In the genomic region with DNA sequence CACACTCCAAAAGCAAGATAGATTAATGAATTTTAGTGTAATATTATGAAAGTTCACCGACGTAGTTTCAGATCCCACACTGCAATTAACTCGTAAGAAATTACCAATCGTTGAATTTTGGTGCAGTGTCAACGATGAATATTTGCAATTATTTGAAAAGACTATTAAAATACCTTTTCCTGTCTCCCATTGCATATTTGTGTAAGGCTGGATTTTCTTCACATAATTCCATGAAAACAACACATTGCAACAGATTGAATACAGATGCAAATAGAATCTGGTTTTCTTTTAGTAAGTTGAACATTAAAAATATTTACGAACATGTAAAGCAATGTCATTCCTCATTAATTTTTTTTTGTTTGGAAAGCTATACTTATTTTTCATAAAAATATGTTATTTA, we compare ENCODE assay signal across 25 cellular contexts.
"Had no signal": no experiment of that assay in that cellular context is flagged by ENCODE, and none has a peak within 500 bp of the region (broad histone marks: within the 10 kb centered on the region; RNA-seq: fewer than 3 reads in every experiment).

No MANE protein-coding gene starts in this region.

- H3K9me3 Mint-ChIP-seq: activated T-cell treated with anti-CD3 and anti-CD28 coated beads, Interleukin-2, amount 50 U/mL, for 24 hours; activated T-helper 17 cell treated with anti-CD3 and anti-CD28 coated beads, Interleukin-2, amount 50 U/mL, for 72 hours; naive B cell; neural crest cell; stimulated activated naive CD8-positive, alpha-beta T cell treated with anti-CD3 and anti-CD28 coated beads, Interleukin-15, amount 100 ng/mL, for 72 hours; T-helper 1 cell treated with Interleukin-12 subunit alpha and Interleukin-12 subunit beta and Interleukin-4 antibody, amounts not matched to agents 30 μg/mL and 1 μg/mL, for 36 hours; WTC11 had no signal

- H3K27me3 ChIP-seq: heart right ventricle, suprapubic skin, tibial nerve had no signal

- H3K4me1 Mint-ChIP-seq: activated T-helper 17 cell treated with anti-CD3 and anti-CD28 coated beads, Interleukin-2, amount 50 U/mL, for 72 hours; stimulated activated naive CD8-positive, alpha-beta T cell treated with anti-CD3 and anti-CD28 coated beads, Interleukin-15, amount 100 ng/mL, for 72 hours; WTC11 had no signal

- FAIRE-seq: keratinocyte, urothelium cell line had no signal

- H3K9me3 ChIP-seq: heart right ventricle, lower lobe of right lung, suprapubic skin, tibial nerve had no signal

- H3K4me3 Mint-ChIP-seq: activated naive CD8-positive, alpha-beta T cell; activated T-cell treated with anti-CD3 and anti-CD28 coated beads, Interleukin-2, amount 50 U/mL, for 24 hours; activated T-helper 17 cell treated with anti-CD3 and anti-CD28 coated beads, Interleukin-2, amount 50 U/mL, for 72 hours; naive B cell; neural crest cell; stimulated activated naive CD8-positive, alpha-beta T cell treated with anti-CD3 and anti-CD28 coated beads, Interleukin-15, amount 100 ng/mL, for 72 hours; T-helper 1 cell treated with Interleukin-12 subunit alpha and Interleukin-12 subunit beta and Interleukin-4 antibody, amounts not matched to agents 30 μg/mL and 1 μg/mL, for 36 hours; WTC11 had no signal

- H3K27ac Mint-ChIP-seq: activated naive CD8-positive, alpha-beta T cell; activated T-cell treated with anti-CD3 and anti-CD28 coated beads, Interleukin-2, amount 50 U/mL, for 24 hours; activated T-helper 17 cell treated with anti-CD3 and anti-CD28 coated beads, Interleukin-2, amount 50 U/mL, for 72 hours; progenitor cell of endocrine pancreas; stimulated activated naive CD8-positive, alpha-beta T cell treated with anti-CD3 and anti-CD28 coated beads, Interleukin-15, amount 100 ng/mL, for 72 hours; T-helper 1 cell treated with Interleukin-12 subunit alpha and Interleukin-12 subunit beta and Interleukin-4 antibody, amounts not matched to agents 30 μg/mL and 1 μg/mL, for 36 hours; WTC11 had no signal

- H3K4me3 ChIP-seq: heart right ventricle, lower lobe of right lung, suprapubic skin, tibial nerve had no signal

- H3K27ac ChIP-seq: heart right ventricle, lower lobe of right lung, tibial nerve had no signal

- ATAC-seq: activated T-helper 17 cell treated with anti-CD3 and anti-CD28 coated beads, Interleukin-2, amount 50 U/mL, for 72 hours; esophagus mucosa; heart right ventricle; lower lobe of right lung; stimulated activated naive CD8-positive, alpha-beta T cell treated with anti-CD3 and anti-CD28 coated beads, Interleukin-15, amount 100 ng/mL, for 72 hours; WTC11 had no signal

- DNase-seq: activated CD8-positive, alpha-beta memory T cell treated with anti-CD3 and anti-CD28 coated beads for 24 hours; activated CD8-positive, alpha-beta memory T cell treated with anti-CD3 and anti-CD28 coated beads, Interleukin-2, amount 50 U/mL, for 4 hours; activated naive CD4-positive, alpha-beta T cell; activated T-cell treated with anti-CD3 and anti-CD28 coated beads, Interleukin-2, amount 50 U/mL, for 24 hours; central memory CD4-positive, alpha-beta T cell; effector CD8-positive, alpha-beta T cell; heart right ventricle; lower lobe of right lung; naive B cell; occipital lobe; retina; stimulated activated CD4-positive, alpha-beta T cell treated with anti-CD3 and anti-CD28 coated beads, Interleukin-12 subunit alpha, Interleukin-12 subunit beta, amount 100 ng/mL, for 4 hours; stimulated activated naive CD8-positive, alpha-beta T cell treated with anti-CD3 and anti-CD28 coated beads, Interleukin-15, amount 100 ng/mL, for 72 hours; T1000 had no signal

- H3K27me3 Mint-ChIP-seq: activated naive CD8-positive, alpha-beta T cell; activated T-cell treated with anti-CD3 and anti-CD28 coated beads, Interleukin-2, amount 50 U/mL, for 24 hours; activated T-helper 17 cell treated with anti-CD3 and anti-CD28 coated beads, Interleukin-2, amount 50 U/mL, for 72 hours; naive B cell; progenitor cell of endocrine pancreas; stimulated activated naive CD8-positive, alpha-beta T cell treated with anti-CD3 and anti-CD28 coated beads, Interleukin-15, amount 100 ng/mL, for 72 hours had no signal
